20 cellular contexts compared by ENCODE assay signal in the genomic region with DNA sequence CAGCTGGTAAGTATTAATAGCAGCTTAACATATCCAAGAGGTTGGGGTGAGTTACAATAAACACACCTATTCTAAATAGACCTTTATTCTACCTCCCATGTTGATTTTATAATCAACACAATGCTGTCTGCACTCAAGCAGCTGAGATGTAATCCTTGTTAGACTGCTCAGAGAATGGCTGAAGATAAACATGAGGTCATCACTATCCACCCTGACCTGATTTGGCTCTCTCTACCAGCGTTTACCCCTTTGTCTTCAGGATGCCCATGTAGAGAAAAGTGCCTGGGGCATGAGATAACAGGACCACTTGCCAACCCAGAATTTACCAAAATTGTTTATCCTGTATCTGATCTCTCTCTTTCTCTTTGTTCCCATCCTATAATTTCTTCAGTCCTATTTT.
"Had no signal": no experiment of that assay in that cellular context is flagged by ENCODE, and none has a peak within 500 bp of the region (broad histone marks: within the 10 kb centered on the region; RNA-seq: fewer than 3 reads in every experiment).

No MANE protein-coding gene starts in this region.

- H3K27ac ChIP-seq: dorsolateral prefrontal cortex, esophagus squamous epithelium had no signal

- H3K27ac Mint-ChIP-seq: activated CD4-positive, alpha-beta memory T cell treated with anti-CD3 and anti-CD28 coated beads, Interleukin-2, amount 10 ng/mL, durations not matched to agents 7 days and 5 days; activated naive CD8-positive, alpha-beta T cell treated with anti-CD3 and anti-CD28 coated beads, Interleukin-2, amount 10 ng/mL, durations not matched to agents 7 days and 5 days; natural killer cell; progenitor cell of endocrine pancreas; stimulated activated naive B cell treated with anti-CD40 and anti-IgM and Interleukin-4, amounts not matched to agents 10 μg/mL and 1 μg/mL and 100 μg/mL, for 72 hours; type B pancreatic cell had no signal

- H3K27me3 Mint-ChIP-seq: activated CD4-positive, alpha-beta memory T cell treated with anti-CD3 and anti-CD28 coated beads, Interleukin-2, amount 10 ng/mL, durations not matched to agents 7 days and 5 days; activated naive CD8-positive, alpha-beta T cell treated with anti-CD3 and anti-CD28 coated beads, Interleukin-2, amount 10 ng/mL, durations not matched to agents 7 days and 5 days; stimulated activated naive B cell treated with anti-CD40 and anti-IgM and Interleukin-4, amounts not matched to agents 10 μg/mL and 1 μg/mL and 100 μg/mL, for 72 hours had no signal

- H3K36me3 ChIP-seq: esophagus squamous epithelium had no signal

- FAIRE-seq: bronchial epithelial cell had no signal

- DNase-seq: activated CD4-positive, alpha-beta memory T cell treated with anti-CD3 and anti-CD28 coated beads, Interleukin-2, amount 10 ng/mL, durations not matched to agents 7 days and 5 days; activated CD4-positive, alpha-beta T cell treated with anti-CD3 and anti-CD28 coated beads for 1 hour; activated gamma-delta T cell; activated naive CD8-positive, alpha-beta T cell treated with anti-CD3 and anti-CD28 coated beads, Interleukin-2, amount 10 ng/mL, durations not matched to agents 7 days and 5 days; activated T-cell treated with anti-CD3 and anti-CD28 coated beads, Interleukin-2, amount 50 U/mL, for 48 hours; dorsolateral prefrontal cortex; esophagus squamous epithelium; foreskin fibroblast; glutamatergic neuron; left colon; natural killer cell; nucleus accumbens; stimulated activated CD4-positive, alpha-beta T cell treated with anti-CD3 and anti-CD28 coated beads, Interleukin-2, amount 100 ng/mL, for 24 hours; stimulated activated naive B cell treated with anti-CD40 and anti-IgM and Interleukin-4, amounts not matched to agents 10 μg/mL and 1 μg/mL and 100 μg/mL, for 72 hours; T-helper 9 cell had no signal

- ATAC-seq: left colon; natural killer cell; sciatic nerve; stimulated activated naive B cell treated with anti-CD40 and anti-IgM and Interleukin-4, amounts not matched to agents 10 μg/mL and 1 μg/mL and 100 μg/mL, for 72 hours had no signal

- H3K4me1 ChIP-seq: esophagus squamous epithelium had no signal

- H3K9me3 ChIP-seq: esophagus squamous epithelium had no signal

- H3K36me3 Mint-ChIP-seq: activated naive CD8-positive, alpha-beta T cell treated with anti-CD3 and anti-CD28 coated beads, Interleukin-2, amount 10 ng/mL, durations not matched to agents 7 days and 5 days; stimulated activated naive B cell treated with anti-CD40 and anti-IgM and Interleukin-4, amounts not matched to agents 10 μg/mL and 1 μg/mL and 100 μg/mL, for 72 hours; type B pancreatic cell had no signal

- H3K4me3 Mint-ChIP-seq: activated CD4-positive, alpha-beta memory T cell treated with anti-CD3 and anti-CD28 coated beads, Interleukin-2, amount 10 ng/mL, durations not matched to agents 7 days and 5 days; activated naive CD8-positive, alpha-beta T cell treated with anti-CD3 and anti-CD28 coated beads, Interleukin-2, amount 10 ng/mL, durations not matched to agents 7 days and 5 days; natural killer cell; stimulated activated naive B cell treated with anti-CD40 and anti-IgM and Interleukin-4, amounts not matched to agents 10 μg/mL and 1 μg/mL and 100 μg/mL, for 72 hours; type B pancreatic cell had no signal

- H3K4me1 Mint-ChIP-seq: activated CD4-positive, alpha-beta memory T cell treated with anti-CD3 and anti-CD28 coated beads, Interleukin-2, amount 10 ng/mL, durations not matched to agents 7 days and 5 days; activated naive CD8-positive, alpha-beta T cell treated with anti-CD3 and anti-CD28 coated beads, Interleukin-2, amount 10 ng/mL, durations not matched to agents 7 days and 5 days; natural killer cell; stimulated activated naive B cell treated with anti-CD40 and anti-IgM and Interleukin-4, amounts not matched to agents 10 μg/mL and 1 μg/mL and 100 μg/mL, for 72 hours had no signal

- H3K9me3 Mint-ChIP-seq: type B pancreatic cell had no signal

- H3K4me3 ChIP-seq: dorsolateral prefrontal cortex, esophagus squamous epithelium, lung had no signal

- H3K27me3 ChIP-seq: esophagus squamous epithelium had no signal
